Comparison of ENCODE assay signal across 29 cellular contexts in genomic region chr14:94998110-94998509, GRCh38.
"Had no signal": no experiment of that assay in that cellular context is flagged by ENCODE, and none has a peak within 500 bp of the region (broad histone marks: within the 10 kb centered on the region; RNA-seq: fewer than 3 reads in every experiment).

No MANE protein-coding gene starts in this region.

- H3K79me2 ChIP-seq: hepatocyte, parathyroid adenoma had no signal

- H3K4me1 Mint-ChIP-seq: naive B cell; neural crest cell; stimulated activated effector memory CD8-positive, alpha-beta T cell treated with anti-CD3 and anti-CD28 coated beads, Interleukin-12 subunit alpha, Interleukin-12 subunit beta, amount 100 ng/mL, for 72 hours had no signal

- H3K4me3 Mint-ChIP-seq: endodermal cell; mesothelial cell of epicardium; naive B cell; natural killer cell treated with Interleukin-12 subunit alpha and Interleukin-12 subunit beta and Interleukin-15 and Interleukin-18, amount 100 ng/mL, for 72 hours; neural crest cell; stimulated activated effector memory CD8-positive, alpha-beta T cell treated with anti-CD3 and anti-CD28 coated beads, Interleukin-12 subunit alpha, Interleukin-12 subunit beta, amount 100 ng/mL, for 72 hours had no signal

- H3K36me3 ChIP-seq: gastroesophageal sphincter, heart left ventricle, right lobe of liver, stomach, thyroid gland, vagina had no signal

- DNase-seq: dorsolateral prefrontal cortex; effector CD4-positive, alpha-beta T cell; foreskin keratinocyte; heart left ventricle; kidney; mesenchymal stem cell; mucosa of descending colon; naive B cell; right lobe of liver; stimulated activated CD4-positive, alpha-beta T cell treated with anti-CD3 and anti-CD28 coated beads, Interleukin-12 subunit alpha, Interleukin-12 subunit beta, amount 100 ng/mL, for 4 hours; stimulated activated CD4-positive, alpha-beta T cell treated with anti-CD3 and anti-CD28 coated beads, Interleukin-1b, Interleukin-23, amount 100 ng/mL, for 48 hours; stimulated activated CD4-positive, alpha-beta T cell treated with anti-CD3 and anti-CD28 coated beads, Interleukin-4, amount 100 ng/mL, for 24 hours; stimulated activated naive CD4-positive, alpha-beta T cell treated with Interleukin-2 at 50 U/mL for 16 hours; stomach; thyroid gland; trophoblast cell had no signal

- H3K27ac Mint-ChIP-seq: endodermal cell; mesothelial cell of epicardium; natural killer cell treated with Interleukin-12 subunit alpha and Interleukin-12 subunit beta and Interleukin-15 and Interleukin-18, amount 100 ng/mL, for 72 hours; progenitor cell of endocrine pancreas; stimulated activated effector memory CD8-positive, alpha-beta T cell treated with anti-CD3 and anti-CD28 coated beads, Interleukin-12 subunit alpha, Interleukin-12 subunit beta, amount 100 ng/mL, for 72 hours had no signal

- H3K4me1 ChIP-seq: foreskin keratinocyte, gastroesophageal sphincter, parathyroid adenoma, right lobe of liver, stomach, thyroid gland, vagina had no signal

- H3K4me3 ChIP-seq: dorsolateral prefrontal cortex, gastroesophageal sphincter, heart left ventricle, hepatocyte, mucosa of descending colon, right lobe of liver, stomach, thyroid gland, vagina had no signal

- H2AFZ ChIP-seq: hepatocyte, parathyroid adenoma had no signal

- H3K36me3 Mint-ChIP-seq: mesothelial cell of epicardium; natural killer cell treated with Interleukin-12 subunit alpha and Interleukin-12 subunit beta and Interleukin-15 and Interleukin-18, amount 100 ng/mL, for 72 hours; stimulated activated effector memory CD8-positive, alpha-beta T cell treated with anti-CD3 and anti-CD28 coated beads, Interleukin-12 subunit alpha, Interleukin-12 subunit beta, amount 100 ng/mL, for 72 hours had no signal

- H3K4me2 ChIP-seq: hepatocyte had no signal

- H3K9me3 ChIP-seq: gastroesophageal sphincter, heart left ventricle, mucosa of descending colon, right lobe of liver, stomach, thyroid gland, vagina had no signal

- H3K27me3 ChIP-seq: foreskin keratinocyte, right lobe of liver, thyroid gland, vagina had no signal

- ATAC-seq: esophagus mucosa; foreskin keratinocyte; gastroesophageal sphincter; left lobe of liver; mucosa of descending colon; stimulated activated effector memory CD8-positive, alpha-beta T cell treated with anti-CD3 and anti-CD28 coated beads, Interleukin-12 subunit alpha, Interleukin-12 subunit beta, amount 100 ng/mL, for 72 hours had no signal

- H3K27ac ChIP-seq: dorsolateral prefrontal cortex, epithelial cell of prostate, foreskin keratinocyte, gastroesophageal sphincter, heart left ventricle, hepatocyte, parathyroid adenoma, right lobe of liver, stomach, thyroid gland, vagina had no signal

- H3K9ac ChIP-seq: parathyroid adenoma had no signal
